1 cellular context compared by ENCODE assay signal in the genomic region with DNA sequence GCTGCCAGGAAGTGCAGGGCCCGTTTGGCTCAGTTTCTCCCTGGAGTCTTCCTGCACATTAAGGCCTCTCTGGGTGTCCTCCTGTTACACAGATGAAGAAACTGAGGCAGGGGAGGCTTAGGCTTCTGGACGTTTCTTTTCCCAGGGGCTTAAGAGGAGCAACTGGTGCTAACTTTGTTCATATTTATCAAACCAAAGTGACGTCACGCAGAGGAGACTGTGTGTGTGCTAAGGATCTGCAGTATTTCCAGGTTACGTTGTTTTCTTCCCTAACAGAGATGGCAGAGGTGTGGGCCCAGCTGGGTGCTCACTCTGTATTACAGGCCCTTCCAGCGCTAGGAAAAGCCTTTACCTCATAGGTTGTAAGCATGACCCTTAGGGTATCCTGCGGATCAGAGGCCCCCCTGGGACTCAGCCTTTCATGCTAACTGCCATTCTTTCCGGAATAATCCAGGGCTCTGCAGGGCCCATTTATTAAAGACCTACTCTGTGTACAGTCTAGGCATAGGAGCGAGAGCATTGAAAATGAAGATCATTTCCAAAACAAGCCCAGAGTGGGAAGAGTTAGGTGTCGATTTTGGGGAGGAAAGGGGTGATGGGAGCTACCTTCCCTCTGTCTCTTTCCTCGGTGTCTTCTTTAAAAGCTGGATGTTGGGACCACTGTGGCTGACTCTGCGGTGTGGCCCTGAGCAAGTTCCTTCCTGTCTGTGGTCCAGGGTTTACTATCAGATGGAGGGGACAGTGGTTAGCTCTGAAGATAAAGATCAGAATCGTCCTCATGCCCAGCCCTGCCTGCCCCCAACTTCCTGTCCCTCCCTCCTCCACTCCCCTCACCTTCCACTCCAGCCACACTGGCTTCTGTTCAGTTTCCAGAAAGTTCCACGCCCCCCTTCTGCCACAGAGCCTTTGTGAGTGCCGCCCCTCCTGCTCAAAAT.
TF ChIP-seq lines count a peak whose summit lies in the region.

No MANE protein-coding gene starts in this region.

TF ChIP-seq in K562, 482 proteins besides CTCF, POLR2A, EP300 and RAD21 (continues in another document):
- TF ChIP-seq HDAC2 (IDR thresholded peaks at IDR 0.05) (0 out of 2 replicates have a peak, but pooled peaks have one; percentile 24), SMARCE1 (IDR thresholded peaks at IDR 0.05) (peak; percentile 89; the same call in 1 of the 2 replicates), RCOR1 (IDR thresholded peaks at IDR 0.05; ENCODE audit: borderline replicate concordance in 1 of 2, low read depth in 2 of 2, low read length in 2 of 2) (peak in 1 of 2 experiments; percentile 91; a peak in 2 of 4 replicates), MAFK (IDR thresholded peaks at IDR 0.05; ENCODE audit: low read length) (no peak), GTF2E2 (tag; IDR thresholded peaks at IDR 0.05) (peak; percentile 48; the same call in 1 of the 2 replicates), MTA3 (IDR thresholded peaks at IDR 0.05; ENCODE audit: borderline replicate concordance) (peak; percentile 53; the same call in 1 of the 2 replicates), BCOR (IDR thresholded peaks at IDR 0.05) (0 out of 2 replicates have a peak, but pooled peaks have one; percentile 4), ZNF23 (CRISPR knock-in tag; IDR thresholded peaks at IDR 0.05) (no peak), NFE2 (IDR thresholded peaks at IDR 0.05; ENCODE audit: low read depth) (no peak), TBL1XR1 (IDR thresholded peaks at IDR 0.05; ENCODE audit: low read length in 2 of 2) (peak in 1 of 2 experiments; percentile 40; a peak in 1 of 4 replicates), PURB (CRISPR knock-in tag; IDR thresholded peaks at IDR 0.05; ENCODE audit: low read depth) (no peak), NFRKB (IDR thresholded peaks at IDR 0.05; ENCODE audit: low read depth) (no peak), NCOA2 (IDR thresholded peaks at IDR 0.05; ENCODE audit: partially characterized antibody in 2 of 2) (no peak), CREM (IDR thresholded peaks at IDR 0.05; ENCODE audit: low read depth) (peak; percentile 45; the same call in 1 of the 2 replicates), TCF7 (IDR thresholded peaks at IDR 0.05; ENCODE audit: borderline replicate concordance) (no peak), ZEB2 (IDR thresholded peaks at IDR 0.05) (peak; percentile 78), ZNF217 (CRISPR knock-in tag; IDR thresholded peaks at IDR 0.05) (no peak), ZNF589 (CRISPR knock-in tag; IDR thresholded peaks at IDR 0.05; ENCODE audit: low read depth) (peak; percentile 70; the same call in 1 of the 2 replicates), SP1 (CRISPR knock-in tag; IDR thresholded peaks at IDR 0.05) (peak; percentile 24; the same call in 1 of the 2 replicates), ATF1 (CRISPR knock-in tag; IDR thresholded peaks at IDR 0.05) (no peak), ATF1 (tag; IDR thresholded peaks at IDR 0.05) (peak; percentile 78), TOE1 (IDR thresholded peaks at IDR 0.05; ENCODE audit: borderline replicate concordance) (0 out of 2 replicates have a peak, but pooled peaks have one; percentile 26), TOE1 (CRISPR knock-in tag; IDR thresholded peaks at IDR 0.05; ENCODE audit: borderline replicate concordance, low read depth) (no peak), MTA1 (IDR thresholded peaks at IDR 0.05; ENCODE audit: borderline replicate concordance) (peak; percentile 71; the same call in 1 of the 2 replicates), ERF (CRISPR knock-in tag; IDR thresholded peaks at IDR 0.05) (0 out of 2 replicates have a peak, but pooled peaks have one; percentile 14), JUND (IDR thresholded peaks at IDR 0.05; ENCODE audit: borderline replicate concordance, low read depth, low read length) (peak; percentile 61), JUND (tag; IDR thresholded peaks at IDR 0.05; ENCODE audit: borderline replicate concordance, low read depth, low read length) (peak; percentile 41; the same call in 1 of the 3 replicates)
- TF ChIP-seq, protein P1, sequence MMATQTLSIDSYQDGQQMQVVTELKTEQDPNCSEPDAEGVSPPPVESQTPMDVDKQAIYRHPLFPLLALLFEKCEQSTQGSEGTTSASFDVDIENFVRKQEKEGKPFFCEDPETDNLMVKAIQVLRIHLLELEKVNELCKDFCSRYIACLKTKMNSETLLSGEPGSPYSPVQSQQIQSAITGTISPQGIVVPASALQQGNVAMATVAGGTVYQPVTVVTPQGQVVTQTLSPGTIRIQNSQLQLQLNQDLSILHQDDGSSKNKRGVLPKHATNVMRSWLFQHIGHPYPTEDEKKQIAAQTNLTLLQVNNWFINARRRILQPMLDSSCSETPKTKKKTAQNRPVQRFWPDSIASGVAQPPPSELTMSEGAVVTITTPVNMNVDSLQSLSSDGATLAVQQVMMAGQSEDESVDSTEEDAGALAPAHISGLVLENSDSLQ (IDR thresholded peaks at IDR 0.05) = 0 out of 2 replicates have a peak, but pooled peaks have one; percentile 19
- TF ChIP-seq, protein P2, sequence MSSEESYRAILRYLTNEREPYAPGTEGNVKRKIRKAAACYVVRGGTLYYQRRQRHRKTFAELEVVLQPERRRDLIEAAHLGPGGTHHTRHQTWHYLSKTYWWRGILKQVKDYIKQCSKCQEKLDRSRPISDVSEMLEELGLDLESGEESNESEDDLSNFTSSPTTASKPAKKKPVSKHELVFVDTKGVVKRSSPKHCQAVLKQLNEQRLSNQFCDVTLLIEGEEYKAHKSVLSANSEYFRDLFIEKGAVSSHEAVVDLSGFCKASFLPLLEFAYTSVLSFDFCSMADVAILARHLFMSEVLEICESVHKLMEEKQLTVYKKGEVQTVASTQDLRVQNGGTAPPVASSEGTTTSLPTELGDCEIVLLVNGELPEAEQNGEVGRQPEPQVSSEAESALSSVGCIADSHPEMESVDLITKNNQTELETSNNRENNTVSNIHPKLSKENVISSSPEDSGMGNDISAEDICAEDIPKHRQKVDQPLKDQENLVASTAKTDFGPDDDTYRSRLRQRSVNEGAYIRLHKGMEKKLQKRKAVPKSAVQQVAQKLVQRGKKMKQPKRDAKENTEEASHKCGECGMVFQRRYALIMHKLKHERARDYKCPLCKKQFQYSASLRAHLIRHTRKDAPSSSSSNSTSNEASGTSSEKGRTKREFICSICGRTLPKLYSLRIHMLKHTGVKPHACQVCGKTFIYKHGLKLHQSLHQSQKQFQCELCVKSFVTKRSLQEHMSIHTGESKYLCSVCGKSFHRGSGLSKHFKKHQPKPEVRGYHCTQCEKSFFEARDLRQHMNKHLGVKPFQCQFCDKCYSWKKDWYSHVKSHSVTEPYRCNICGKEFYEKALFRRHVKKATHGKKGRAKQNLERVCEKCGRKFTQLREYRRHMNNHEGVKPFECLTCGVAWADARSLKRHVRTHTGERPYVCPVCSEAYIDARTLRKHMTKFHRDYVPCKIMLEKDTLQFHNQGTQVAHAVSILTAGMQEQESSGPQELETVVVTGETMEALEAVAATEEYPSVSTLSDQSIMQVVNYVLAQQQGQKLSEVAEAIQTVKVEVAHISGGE (CRISPR knock-in tag; IDR thresholded peaks at IDR 0.05) = peak in 1 of 3 experiments; percentile 61; a peak in 1 of 6 replicates
- TF ChIP-seq, protein P3, sequence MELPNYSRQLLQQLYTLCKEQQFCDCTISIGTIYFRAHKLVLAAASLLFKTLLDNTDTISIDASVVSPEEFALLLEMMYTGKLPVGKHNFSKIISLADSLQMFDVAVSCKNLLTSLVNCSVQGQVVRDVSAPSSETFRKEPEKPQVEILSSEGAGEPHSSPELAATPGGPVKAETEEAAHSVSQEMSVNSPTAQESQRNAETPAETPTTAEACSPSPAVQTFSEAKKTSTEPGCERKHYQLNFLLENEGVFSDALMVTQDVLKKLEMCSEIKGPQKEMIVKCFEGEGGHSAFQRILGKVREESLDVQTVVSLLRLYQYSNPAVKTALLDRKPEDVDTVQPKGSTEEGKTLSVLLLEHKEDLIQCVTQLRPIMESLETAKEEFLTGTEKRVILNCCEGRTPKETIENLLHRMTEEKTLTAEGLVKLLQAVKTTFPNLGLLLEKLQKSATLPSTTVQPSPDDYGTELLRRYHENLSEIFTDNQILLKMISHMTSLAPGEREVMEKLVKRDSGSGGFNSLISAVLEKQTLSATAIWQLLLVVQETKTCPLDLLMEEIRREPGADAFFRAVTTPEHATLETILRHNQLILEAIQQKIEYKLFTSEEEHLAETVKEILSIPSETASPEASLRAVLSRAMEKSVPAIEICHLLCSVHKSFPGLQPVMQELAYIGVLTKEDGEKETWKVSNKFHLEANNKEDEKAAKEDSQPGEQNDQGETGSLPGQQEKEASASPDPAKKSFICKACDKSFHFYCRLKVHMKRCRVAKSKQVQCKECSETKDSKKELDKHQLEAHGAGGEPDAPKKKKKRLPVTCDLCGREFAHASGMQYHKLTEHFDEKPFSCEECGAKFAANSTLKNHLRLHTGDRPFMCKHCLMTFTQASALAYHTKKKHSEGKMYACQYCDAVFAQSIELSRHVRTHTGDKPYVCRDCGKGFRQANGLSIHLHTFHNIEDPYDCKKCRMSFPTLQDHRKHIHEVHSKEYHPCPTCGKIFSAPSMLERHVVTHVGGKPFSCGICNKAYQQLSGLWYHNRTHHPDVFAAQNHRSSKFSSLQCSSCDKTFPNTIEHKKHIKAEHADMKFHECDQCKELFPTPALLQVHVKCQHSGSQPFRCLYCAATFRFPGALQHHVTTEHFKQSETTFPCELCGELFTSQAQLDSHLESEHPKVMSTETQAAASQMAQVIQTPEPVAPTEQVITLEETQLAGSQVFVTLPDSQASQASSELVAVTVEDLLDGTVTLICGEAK (IDR thresholded peaks at IDR 0.05) = peak; percentile 69
- TF ChIP-seq, protein P3 (CRISPR knock-in tag; IDR thresholded peaks at IDR 0.05) = no peak
- TF ChIP-seq, protein P4, sequence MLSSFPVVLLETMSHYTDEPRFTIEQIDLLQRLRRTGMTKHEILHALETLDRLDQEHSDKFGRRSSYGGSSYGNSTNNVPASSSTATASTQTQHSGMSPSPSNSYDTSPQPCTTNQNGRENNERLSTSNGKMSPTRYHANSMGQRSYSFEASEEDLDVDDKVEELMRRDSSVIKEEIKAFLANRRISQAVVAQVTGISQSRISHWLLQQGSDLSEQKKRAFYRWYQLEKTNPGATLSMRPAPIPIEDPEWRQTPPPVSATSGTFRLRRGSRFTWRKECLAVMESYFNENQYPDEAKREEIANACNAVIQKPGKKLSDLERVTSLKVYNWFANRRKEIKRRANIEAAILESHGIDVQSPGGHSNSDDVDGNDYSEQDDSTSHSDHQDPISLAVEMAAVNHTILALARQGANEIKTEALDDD (IDR thresholded peaks at IDR 0.05) = no peak
- TF ChIP-seq, protein P5, sequence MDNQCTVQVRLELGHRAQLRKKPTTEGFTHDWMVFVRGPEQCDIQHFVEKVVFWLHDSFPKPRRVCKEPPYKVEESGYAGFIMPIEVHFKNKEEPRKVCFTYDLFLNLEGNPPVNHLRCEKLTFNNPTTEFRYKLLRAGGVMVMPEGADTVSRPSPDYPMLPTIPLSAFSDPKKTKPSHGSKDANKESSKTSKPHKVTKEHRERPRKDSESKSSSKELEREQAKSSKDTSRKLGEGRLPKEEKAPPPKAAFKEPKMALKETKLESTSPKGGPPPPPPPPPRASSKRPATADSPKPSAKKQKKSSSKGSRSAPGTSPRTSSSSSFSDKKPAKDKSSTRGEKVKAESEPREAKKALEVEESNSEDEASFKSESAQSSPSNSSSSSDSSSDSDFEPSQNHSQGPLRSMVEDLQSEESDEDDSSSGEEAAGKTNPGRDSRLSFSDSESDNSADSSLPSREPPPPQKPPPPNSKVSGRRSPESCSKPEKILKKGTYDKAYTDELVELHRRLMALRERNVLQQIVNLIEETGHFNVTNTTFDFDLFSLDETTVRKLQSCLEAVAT (IDR thresholded peaks at IDR 0.05) = peak in 1 of 2 experiments; percentile 63; a peak in 1 of 4 replicates
- TF ChIP-seq, protein P6, sequence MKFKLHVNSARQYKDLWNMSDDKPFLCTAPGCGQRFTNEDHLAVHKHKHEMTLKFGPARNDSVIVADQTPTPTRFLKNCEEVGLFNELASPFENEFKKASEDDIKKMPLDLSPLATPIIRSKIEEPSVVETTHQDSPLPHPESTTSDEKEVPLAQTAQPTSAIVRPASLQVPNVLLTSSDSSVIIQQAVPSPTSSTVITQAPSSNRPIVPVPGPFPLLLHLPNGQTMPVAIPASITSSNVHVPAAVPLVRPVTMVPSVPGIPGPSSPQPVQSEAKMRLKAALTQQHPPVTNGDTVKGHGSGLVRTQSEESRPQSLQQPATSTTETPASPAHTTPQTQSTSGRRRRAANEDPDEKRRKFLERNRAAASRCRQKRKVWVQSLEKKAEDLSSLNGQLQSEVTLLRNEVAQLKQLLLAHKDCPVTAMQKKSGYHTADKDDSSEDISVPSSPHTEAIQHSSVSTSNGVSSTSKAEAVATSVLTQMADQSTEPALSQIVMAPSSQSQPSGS (CRISPR knock-in tag; IDR thresholded peaks at IDR 0.05) = no peak
